14 cellular contexts compared by ENCODE assay signal in the genomic region with DNA sequence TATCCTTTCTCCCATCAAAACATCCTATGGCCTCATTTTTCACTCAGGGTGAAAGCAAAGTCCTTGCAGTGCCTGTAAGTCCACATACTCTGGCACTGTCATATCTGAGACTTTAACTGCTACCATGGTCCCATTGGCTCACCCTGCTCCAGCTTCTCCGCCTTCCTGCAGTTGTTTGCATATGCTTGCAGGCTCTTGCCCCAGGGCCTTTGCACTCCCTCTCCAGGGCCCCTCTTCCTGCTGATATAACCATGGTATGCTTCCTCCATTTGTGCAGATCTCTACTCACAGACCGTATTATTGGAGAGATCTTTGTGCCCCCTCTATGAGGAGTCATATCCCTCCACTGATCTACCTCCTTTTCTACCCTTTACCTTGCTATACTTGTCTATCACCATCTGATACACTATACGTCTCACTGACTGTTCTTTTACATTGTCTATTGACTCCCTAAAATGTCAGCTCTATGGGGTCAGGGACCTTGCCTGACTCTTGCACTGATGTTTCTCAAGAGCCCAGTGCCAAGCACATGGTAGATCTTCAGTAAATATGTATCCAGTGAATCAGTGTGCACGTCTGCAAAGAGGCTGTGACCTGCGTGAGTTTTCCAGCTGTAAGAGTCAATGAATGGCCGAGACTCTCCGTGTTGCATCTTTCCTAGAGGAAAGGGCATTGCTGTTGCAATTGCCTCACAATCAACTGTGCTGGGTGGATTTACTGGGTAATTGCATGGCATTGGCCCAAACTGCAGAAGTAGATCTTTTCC.
"Had no signal": no experiment of that assay in that cellular context is flagged by ENCODE, and none has a peak within 500 bp of the region (broad histone marks: within the 10 kb centered on the region; RNA-seq: fewer than 3 reads in every experiment).

No MANE protein-coding gene starts in this region.

- ATAC-seq: body of pancreas; effector memory CD8-positive, alpha-beta T cell had no signal

- H3K27me3 ChIP-seq: adrenal gland, body of pancreas, suprapubic skin had no signal

- H3K9me3 ChIP-seq: adrenal gland, body of pancreas, suprapubic skin had no signal

- H3K36me3 ChIP-seq: adrenal gland, suprapubic skin, WERI-Rb-1 had no signal

- DNase-seq: activated CD4-positive, alpha-beta T cell treated with anti-CD3 and anti-CD28 coated beads, Interleukin-2, amount 10 ng/mL, durations not matched to agents 7 days and 5 days; activated CD8-positive, alpha-beta memory T cell treated with anti-CD3 and anti-CD28 coated beads for 24 hours; activated naive CD4-positive, alpha-beta T cell treated with anti-CD3 and anti-CD28 coated beads, Interleukin-2, amount 10 ng/mL, durations not matched to agents 7 days and 5 days; body of pancreas; effector memory CD8-positive, alpha-beta T cell; immature natural killer cell; mesenchymal stem cell; stimulated activated CD4-positive, alpha-beta T cell treated with anti-CD3 and anti-CD28 coated beads, Interleukin-2, amount 100 ng/mL, for 48 hours; stimulated activated naive CD4-positive, alpha-beta T cell treated with Interleukin-2 at 50 U/mL for 16 hours; T-helper 9 cell; WERI-Rb-1 had no signal

- H3K27ac ChIP-seq: body of pancreas, epithelial cell of prostate, suprapubic skin, WERI-Rb-1 had no signal

- H3K4me1 ChIP-seq: suprapubic skin had no signal

- H3K4me3 ChIP-seq: adrenal gland, body of pancreas, suprapubic skin had no signal
